Comparison of ENCODE assay signal across 24 cellular contexts in the genomic region with DNA sequence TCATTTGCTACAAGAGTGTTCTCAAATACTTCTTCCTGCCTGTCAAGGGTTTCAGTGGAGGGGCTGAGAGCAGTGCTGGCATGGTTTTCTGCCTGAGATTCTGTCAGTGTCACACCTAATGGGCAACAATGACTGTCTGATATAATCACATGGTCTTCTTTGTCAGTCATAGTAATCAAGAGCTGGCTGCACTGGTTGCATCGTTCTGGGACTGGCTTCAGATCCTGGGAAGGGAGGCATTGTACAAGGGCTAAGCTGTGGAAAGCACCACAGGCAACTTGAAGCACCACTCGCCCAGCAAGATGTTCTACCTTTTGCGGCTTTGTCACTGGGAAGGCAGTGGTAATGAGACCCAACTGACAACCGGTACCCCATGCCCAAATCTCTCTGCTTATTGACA. TPM values are rescaled to one million over a fixed set of nuclear protein-coding genes. Genes with fewer than 3 reads are reported as not detected.
DNase-seq lines count a peak whose midpoint lies in the region; ATAC-seq and TF ChIP-seq lines count a peak whose summit lies in the region.
"Had no signal": no experiment of that assay in that cellular context is flagged by ENCODE, and none has a peak within 500 bp of the region (broad histone marks: within the 10 kb centered on the region; RNA-seq: fewer than 3 reads in every experiment).

No MANE protein-coding gene starts in this region.

- no peak for TF ChIP-seq CTCF in mammary epithelial cell (conservative IDR thresholded peaks at IDR 0.05 in 1 of 2, IDR thresholded peaks at IDR 0.05 in 1 of 2; ENCODE audit: extremely low read depth in 1 of 2, insufficient read depth in 1 of 2, low read depth in 1 of 2, low read length in 2 of 2)
- no peak for TF ChIP-seq CTCF in MCF 10A (IDR thresholded peaks at IDR 0.05; ENCODE audit: unreplicated experiment)
- TF ChIP-seq CTCF in HFFc6 (IDR thresholded peaks at IDR 0.05), result no peak
- TF ChIP-seq CTCF in WTC11 (IDR thresholded peaks at IDR 0.05), result no peak
- TF ChIP-seq CTCF in ovary (IDR thresholded peaks at IDR 0.05), result no peak

- WGBS in mammary epithelial cell (ENCODE audit: low coverage, missing lambda C conversion rate), result 93% methylated on average over 3 of the region's 4 CpGs
- WGBS in right cardiac atrium, result 86% methylated on average over 4 of the region's 4 CpGs
- WGBS in ovary, 3 donors, result 91 to 97% (median 92%) methylated on average over 4 of the region's 4 CpGs

- H3K27me3 Mint-ChIP-seq in MCF 10A (ENCODE audit: insufficient read depth, unreplicated experiment), result no peaks in the 10 kb centered on the region
- no peaks in the 10 kb centered on the region; the same call in 1 of the 2 replicates for H3K27me3 Mint-ChIP-seq in HFFc6 (ENCODE audit: insufficient read depth)
- no peaks in the 10 kb centered on the region for H3K27me3 Mint-ChIP-seq in WTC11 (ENCODE audit: low read depth)
- H3K27me3 Mint-ChIP-seq: IgD-negative memory B cell had no signal

- peaks cover 5% of the 10 kb centered on the region for H3K79me2 ChIP-seq in mammary epithelial cell (ENCODE audit: insufficient read depth, low read length)

- no peak overlapping the region for H3K27ac Mint-ChIP-seq in MCF 10A (ENCODE audit: low read depth, unreplicated experiment)
- H3K27ac Mint-ChIP-seq in HFFc6, result peak overlapping the region; percentile 1; the same call in 1 of the 2 replicates
- peak overlapping the region; percentile 66; the same call in 1 of the 2 replicates for H3K27ac Mint-ChIP-seq in WTC11

- H3K27me3 ChIP-seq in mammary epithelial cell (ENCODE audit: insufficient read depth, low read length), result no peaks in the 10 kb centered on the region
- no peaks in the 10 kb centered on the region for H3K27me3 ChIP-seq in right cardiac atrium (ENCODE audit: control insufficient read depth, insufficient read depth)
- H3K27me3 ChIP-seq in ovary, result no peaks in the 10 kb centered on the region

- ATAC-seq in WTC11, result no peak
- ATAC-seq in right cardiac atrium, result peak in 1 of 2 donors; percentile 44
- ATAC-seq in HG03039 (IDR thresholded peaks at IDR 0.05; ENCODE audit: unreplicated experiment), result no peak
- ATAC-seq in HG02588 (IDR thresholded peaks at IDR 0.05; ENCODE audit: unreplicated experiment), result no peak

- H3K9me3 Mint-ChIP-seq in MCF 10A (ENCODE audit: unreplicated experiment) (no peaks in the 10 kb centered on the region), HFFc6 (no peaks in the 10 kb centered on the region), WTC11 (no peaks in the 10 kb centered on the region)
- H3K9me3 Mint-ChIP-seq: IgD-negative memory B cell had no signal

- no peak overlapping the region for H3K27ac ChIP-seq in mammary epithelial cell (ENCODE audit: insufficient read depth, low read depth, low read length)
- H3K27ac ChIP-seq in right cardiac atrium (ENCODE audit: low read length), result peak overlapping the region; percentile 8
- H3K27ac ChIP-seq in ovary, result no peak overlapping the region
- H3K27ac ChIP-seq: 22Rv1, PC-9 had no signal

- H3K9ac ChIP-seq in mammary epithelial cell (ENCODE audit: insufficient read depth, low read length), result no peak overlapping the region

- POLR2A ChIA-PET in MCF 10A (lab: Yijun Ruan, JAX), result no interaction called here
- POLR2A ChIA-PET in WTC11 (lab: Charles Lee), result no interaction called here

- H3K9me3 ChIP-seq in mammary epithelial cell (replicated peaks; ENCODE audit: insufficient read depth, low read length), result no peaks in the 10 kb centered on the region
- no peaks in the 10 kb centered on the region for H3K9me3 ChIP-seq in right cardiac atrium (ENCODE audit: control insufficient read depth, low read length)
- H3K9me3 ChIP-seq in ovary, result no peaks in the 10 kb centered on the region

- TF ChIP-seq POLR2A in ovary (IDR thresholded peaks at IDR 0.05), result no peak

- intact Hi-C loops in mammary epithelial cell (cut with micrococcal nuclease), result no loop called here
- intact Hi-C loops in MCF 10A (cut with micrococcal nuclease), result no loop called here
- intact Hi-C loops in right cardiac atrium (cut with DNase I), result no loop called here
- intact Hi-C loops in ovary (cut with DNase I), result no loop called here

- peaks cover 30% of the 10 kb centered on the region for H3K36me3 ChIP-seq in mammary epithelial cell (ENCODE audit: insufficient read depth, low read length)
- no peaks in the 10 kb centered on the region for H3K36me3 ChIP-seq in ovary

- H3K4me3 ChIP-seq in mammary epithelial cell (replicated peaks in 1 of 3; ENCODE audit: insufficient read depth in 1 of 3, low read depth in 2 of 3, low read length in 3 of 3) (no peak overlapping the region), right cardiac atrium (ENCODE audit: low read length) (no peak overlapping the region), ovary (no peak overlapping the region)
- H3K4me3 ChIP-seq: PC-9 had no signal

- CTCF ChIA-PET in mammary epithelial cell (lab: Charles Lee; ENCODE audit: low non-redundant PET), result no interaction called here
- CTCF ChIA-PET in MCF 10A (lab: Yijun Ruan, JAX), result interaction anchor here (0.7 kb wide), 1 partner anchor 649 kb away, joined by 3 read pairs; no protein-coding TSS in a partner anchor
- CTCF ChIA-PET in WTC11 (lab: Charles Lee), result interaction anchor here (0.6 kb wide), 1 partner anchor 524 kb away, joined by 4 read pairs; no protein-coding TSS in a partner anchor

- H3K36me3 Mint-ChIP-seq in MCF 10A (ENCODE audit: insufficient read depth, unreplicated experiment), result peaks cover 71% of the 10 kb centered on the region
- peaks cover 43% of the 10 kb centered on the region for H3K36me3 Mint-ChIP-seq in HFFc6 (ENCODE audit: low read depth)
- peaks cover 14% of the 10 kb centered on the region; the same call in 1 of the 2 replicates for H3K36me3 Mint-ChIP-seq in WTC11

- no peak for TF ChIP-seq EP300 in ovary (IDR thresholded peaks at IDR 0.05)

- no peak overlapping the region for H3K4me2 ChIP-seq in mammary epithelial cell (ENCODE audit: insufficient read depth, low read depth, low read length)
- H3K4me2 ChIP-seq: PC-9 had no signal

- no peaks in the 10 kb centered on the region for H4K20me1 ChIP-seq in mammary epithelial cell (ENCODE audit: insufficient read depth, low read length)

- H3K4me3 Mint-ChIP-seq in MCF 10A (ENCODE audit: unreplicated experiment) (no peak overlapping the region), HFFc6 (no peak overlapping the region), WTC11 (no peak overlapping the region)
- H3K4me3 Mint-ChIP-seq: IgD-negative memory B cell had no signal

- DNase-seq in mammary epithelial cell (no peak), MCF 10A (ENCODE audit: unreplicated experiment) (no peak), HFFc6 (no peak), WTC11 (ENCODE audit: low spot score) (no peak), right cardiac atrium (no peak), ovary (no peak)
- DNase-seq: ACHN; DMS153; DND-41; H7; MV-4-11; NCI-H1105; NCI-H1436 treated with DMSO at 0.1 percent for 48 hours; NCI-H1930; NCI-H446; NCI-H524 treated with DMSO at 0.1 percent for 48 hours; NCI-H774; NK-92 treated with Interleukin-12 subunit alpha and Interleukin-12 subunit beta, amount 100 ng/mL, for 24 hours; PC-9; SHP77 had no signal

- dilution Hi-C loops in mammary epithelial cell (cut with HindIII; ENCODE audit: low sequenced_read_pairs), result no loop called here

- no peaks in the 10 kb centered on the region for H3K4me1 ChIP-seq in mammary epithelial cell (ENCODE audit: insufficient read depth, low read length)
- peaks cover 3% of the 10 kb centered on the region for H3K4me1 ChIP-seq in right cardiac atrium (ENCODE audit: control insufficient read depth, insufficient read depth, low read length)
- H3K4me1 ChIP-seq in ovary (ENCODE audit: insufficient read depth), result no peaks in the 10 kb centered on the region

- H3K4me1 Mint-ChIP-seq in MCF 10A (ENCODE audit: insufficient read depth, unreplicated experiment) (no peaks in the 10 kb centered on the region), HFFc6 (ENCODE audit: low read depth) (peaks cover 11% of the 10 kb centered on the region), WTC11 (no peaks in the 10 kb centered on the region)
- H3K4me1 Mint-ChIP-seq: IgD-negative memory B cell had no signal

- BruUV-seq in mammary epithelial cell (replicated peaks; lab: Mats Ljungman, UMichigan) (TSS peak; percentile 53), MCF 10A (replicated peaks; lab: Mats Ljungman, UMichigan) (no TSS peak)

- in situ Hi-C loops in mammary epithelial cell (cut with MboI; ENCODE audit: low sequenced_read_pairs in 2 of 2), result no loop called here

- H2AFZ ChIP-seq in mammary epithelial cell (ENCODE audit: low read depth, low read length), result no peak overlapping the region
- H2AFZ ChIP-seq: PC-9 had no signal

RNA-seq across cellular contexts. Expression of gene ALS2, which starts 19.6 kb away (rescaled TPM):
- total RNA-seq in mammary epithelial cell, result 10 to 100 TPM; 46.2 to 53.3 TPM
- polyA plus RNA-seq in mammary epithelial cell, result 15.1 TPM
- polyA minus RNA-seq in mammary epithelial cell, result 45.7 TPM
- total RNA-seq in MCF 10A (2022), result 14.6 and 20.7 TPM in 2 replicates
- total RNA-seq in HFFc6 (2021; fragmentation: NEBNext Ultra II Directional; extraction: Animal tissue kit (Norgen Biotek cat#: 25700)), result 10 to 100 TPM; 44.8 to 54.0 (median 46.4) TPM
- 28.1 to 33.3 TPM (median 30.5 TPM) in 3 replicates for total RNA-seq in WTC11 (2021)
- 10 to 100 TPM; 27.1 to 34.6 (median 32.7) TPM for total RNA-seq in right cardiac atrium
- polyA plus RNA-seq in right cardiac atrium, result 10.9 TPM
- 10 to 100 TPM in 6 of 7 donors, 1 to 10 TPM in 1; 9.4 to 18.5 (median 15.5) TPM for total RNA-seq in ovary
- 10 to 100 TPM in 1 of 2 donors, 1 to 10 TPM in 1; 6.1 to 11.4 TPM for polyA plus RNA-seq in ovary

RNA-seq across cellular contexts. Expression of gene CDK15, which starts 45.2 kb away (rescaled TPM):
- total RNA-seq in mammary epithelial cell, result 1 to 10 TPM; 3.5 to 5.7 TPM
- 3.1 TPM for polyA plus RNA-seq in mammary epithelial cell
- polyA minus RNA-seq in mammary epithelial cell, result 10.0 TPM
- total RNA-seq in MCF 10A (2022), result not detected in 2 replicates
- 10 to 100 TPM; 21.7 to 59.8 (median 49.4) TPM for total RNA-seq in HFFc6 (2021; fragmentation: NEBNext Ultra II Directional; extraction: Animal tissue kit (Norgen Biotek cat#: 25700))
- total RNA-seq in WTC11 (2021), result not detected in 3 replicates
- under 1 TPM; 0.11 to 0.97 (median 0.37) TPM for total RNA-seq in right cardiac atrium
- polyA plus RNA-seq in right cardiac atrium, result 0.25 TPM
- total RNA-seq in ovary, result 10 to 100 TPM in 1 of 7 donors, 1 to 10 TPM in 6; 4.2 to 14.9 (median 7.9) TPM
- polyA plus RNA-seq in ovary, result 1 to 10 TPM; 3.7 to 4.8 TPM
- total RNA-seq: H7, PC-9 had no signal
- polyA plus RNA-seq: IgD-negative memory B cell had no signal
